Comparison of ENCODE assay signal across 1 cellular context in the genomic region with DNA sequence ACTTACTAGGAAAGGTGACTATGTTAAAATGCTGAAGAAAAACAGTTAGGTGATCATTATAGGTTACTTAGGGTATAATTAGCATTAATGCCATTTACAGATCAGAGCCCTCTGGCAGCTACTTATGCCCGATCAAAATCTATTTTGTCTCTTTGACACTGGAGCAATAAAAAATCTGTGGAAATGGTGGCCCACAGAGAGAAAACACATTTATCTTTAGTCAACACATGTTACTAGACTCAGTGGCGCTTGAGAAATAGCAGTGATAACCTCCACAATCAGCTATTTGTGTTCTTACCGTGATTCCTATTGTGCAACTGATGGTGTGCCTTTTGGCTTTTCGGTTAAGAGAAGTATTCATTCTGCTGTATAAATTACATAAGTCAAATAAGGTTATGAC.
TF ChIP-seq lines count a peak whose summit lies in the region.

No MANE protein-coding gene starts in this region.

TF ChIP-seq in SK-N-SH, 30 proteins besides CTCF, POLR2A, EP300 and RAD21 (continued from another document):
- TF ChIP-seq SMC3 (IDR thresholded peaks at IDR 0.05; ENCODE audit: low read depth, low read length) (no peak), TAF1 (IDR thresholded peaks at IDR 0.05; ENCODE audit: borderline replicate concordance, low read depth, low read length) (no peak), CHD2 (IDR thresholded peaks at IDR 0.05; ENCODE audit: low read length, partially characterized antibody) (no peak), GABPA (IDR thresholded peaks at IDR 0.05; ENCODE audit: low read depth) (no peak), MEF2A (IDR thresholded peaks at IDR 0.05; ENCODE audit: borderline replicate concordance, low read depth) (no peak), FOSL2 (IDR thresholded peaks at IDR 0.05; ENCODE audit: borderline replicate concordance, low read depth) (no peak), RXRA (IDR thresholded peaks at IDR 0.05; ENCODE audit: borderline replicate concordance, low read depth) (no peak), SIN3A (IDR thresholded peaks at IDR 0.05; ENCODE audit: borderline replicate concordance, low read depth, low read length) (no peak), POLR2AphosphoS5 (IDR thresholded peaks at IDR 0.05; ENCODE audit: low read depth, low read length) (no peak), ELF1 (IDR thresholded peaks at IDR 0.05) (no peak)
- TF ChIP-seq, protein P1, sequence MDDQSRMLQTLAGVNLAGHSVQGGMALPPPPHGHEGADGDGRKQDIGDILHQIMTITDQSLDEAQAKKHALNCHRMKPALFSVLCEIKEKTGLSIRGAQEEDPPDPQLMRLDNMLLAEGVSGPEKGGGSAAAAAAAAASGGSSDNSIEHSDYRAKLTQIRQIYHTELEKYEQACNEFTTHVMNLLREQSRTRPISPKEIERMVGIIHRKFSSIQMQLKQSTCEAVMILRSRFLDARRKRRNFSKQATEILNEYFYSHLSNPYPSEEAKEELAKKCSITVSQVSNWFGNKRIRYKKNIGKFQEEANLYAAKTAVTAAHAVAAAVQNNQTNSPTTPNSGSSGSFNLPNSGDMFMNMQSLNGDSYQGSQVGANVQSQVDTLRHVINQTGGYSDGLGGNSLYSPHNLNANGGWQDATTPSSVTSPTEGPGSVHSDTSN (IDR thresholded peaks at IDR 0.05): no peak
- TF ChIP-seq, protein P2, sequence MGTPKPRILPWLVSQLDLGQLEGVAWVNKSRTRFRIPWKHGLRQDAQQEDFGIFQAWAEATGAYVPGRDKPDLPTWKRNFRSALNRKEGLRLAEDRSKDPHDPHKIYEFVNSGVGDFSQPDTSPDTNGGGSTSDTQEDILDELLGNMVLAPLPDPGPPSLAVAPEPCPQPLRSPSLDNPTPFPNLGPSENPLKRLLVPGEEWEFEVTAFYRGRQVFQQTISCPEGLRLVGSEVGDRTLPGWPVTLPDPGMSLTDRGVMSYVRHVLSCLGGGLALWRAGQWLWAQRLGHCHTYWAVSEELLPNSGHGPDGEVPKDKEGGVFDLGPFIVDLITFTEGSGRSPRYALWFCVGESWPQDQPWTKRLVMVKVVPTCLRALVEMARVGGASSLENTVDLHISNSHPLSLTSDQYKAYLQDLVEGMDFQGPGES (IDR thresholded peaks at IDR 0.05; ENCODE audit: low read depth, low read length): no peak
- TF ChIP-seq, protein P3, sequence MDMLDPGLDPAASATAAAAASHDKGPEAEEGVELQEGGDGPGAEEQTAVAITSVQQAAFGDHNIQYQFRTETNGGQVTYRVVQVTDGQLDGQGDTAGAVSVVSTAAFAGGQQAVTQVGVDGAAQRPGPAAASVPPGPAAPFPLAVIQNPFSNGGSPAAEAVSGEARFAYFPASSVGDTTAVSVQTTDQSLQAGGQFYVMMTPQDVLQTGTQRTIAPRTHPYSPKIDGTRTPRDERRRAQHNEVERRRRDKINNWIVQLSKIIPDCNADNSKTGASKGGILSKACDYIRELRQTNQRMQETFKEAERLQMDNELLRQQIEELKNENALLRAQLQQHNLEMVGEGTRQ (IDR thresholded peaks at IDR 0.05; ENCODE audit: borderline replicate concordance, low read depth, low read length): no peak
TF ChIP-seq in SK-N-SH: peak in this region for 0.
